ENCODE assay signal across 8 cellular contexts in the genomic region with DNA sequence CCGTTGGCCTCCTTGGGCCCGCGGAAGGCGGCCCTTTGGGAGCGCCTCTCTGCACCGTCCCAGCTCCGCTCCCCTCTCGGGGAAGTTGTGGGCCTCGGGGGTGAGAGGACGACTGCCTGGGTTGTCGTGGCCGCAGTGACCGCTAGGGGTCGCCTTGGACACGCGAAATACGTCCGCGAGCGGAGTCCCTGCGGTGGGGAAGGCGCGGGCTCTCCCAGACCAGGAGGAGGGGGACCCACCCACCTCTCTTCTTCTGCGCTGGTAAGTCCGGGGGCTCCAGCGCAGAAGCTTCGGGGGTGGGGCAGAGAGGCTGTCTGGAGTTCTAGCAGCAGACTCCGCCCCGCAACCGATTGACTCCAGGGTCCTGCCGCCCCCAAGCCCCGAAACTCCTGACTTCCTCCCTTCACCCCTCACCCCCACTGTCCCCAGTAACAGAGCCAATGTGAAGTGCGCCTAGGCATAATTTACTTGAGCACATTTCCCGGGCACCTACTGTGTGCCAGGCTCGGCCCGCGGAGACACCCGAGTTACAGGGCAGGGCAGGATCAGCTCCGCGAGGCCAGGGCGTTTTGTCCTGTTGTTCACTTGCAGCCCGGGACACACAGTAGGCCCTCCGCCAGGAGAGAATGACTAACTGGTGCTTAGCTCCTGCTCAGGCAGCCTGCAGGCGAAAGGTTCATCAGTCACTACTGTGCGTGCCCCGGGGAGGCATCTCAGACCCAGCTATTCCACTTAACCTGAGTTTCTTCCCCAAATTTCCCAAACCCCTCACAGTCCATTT. TPM values are rescaled to one million over a fixed set of nuclear protein-coding genes. Genes with fewer than 3 reads are reported as not detected.
DNase-seq lines count a peak whose midpoint lies in the region; ATAC-seq and TF ChIP-seq lines count a peak whose summit lies in the region.

No MANE protein-coding gene starts in this region.

- H3K9me3 ChIP-seq in mucosa of rectum (ENCODE audit: control insufficient read depth in 2 of 2, low read length in 2 of 2): no peaks in the 10 kb centered on the region

- peak; percentile 84 for TF ChIP-seq CTCF in epithelial cell of proximal tubule (conservative IDR thresholded peaks at IDR 0.05; ENCODE audit: low read depth, low read length)

- no peak for TF ChIP-seq POLR2A in GM18505 (IDR thresholded peaks at IDR 0.05; ENCODE audit: borderline replicate concordance, extremely low read depth, insufficient read depth, insufficient read length)

- peak; percentile 37 for DNase-seq in A172 (ENCODE audit: low spot score)
- DNase-seq in NK-92 treated with Interleukin-12 subunit alpha and Interleukin-12 subunit beta, amount 100 ng/mL, for 24 hours (lab: John Stamatoyannopoulos, UW): peak; percentile 41
- peak; percentile 88 for DNase-seq in activated T-cell treated with anti-CD3 and anti-CD28 coated beads for 1 hour (ENCODE audit: low read depth)
- no peak for DNase-seq in epithelial cell of proximal tubule (ENCODE audit: low read depth)
- peak; percentile 75 to 92 for DNase-seq in stimulated activated CD8-positive, alpha-beta memory T cell treated with anti-CD3 and anti-CD28 coated beads, Interleukin-4, amount 100 ng/mL, for 4 hours (ENCODE audit: low read depth in 2 of 2, low spot score in 1 of 2)

- peak overlapping the region; percentile 54 for H3K4me3 ChIP-seq in epithelial cell of proximal tubule (ENCODE audit: low read depth, low read length)
- peak overlapping the region; percentile 47 to 52 for H3K4me3 ChIP-seq in mucosa of rectum (ENCODE audit: low read length in 2 of 2)

- H3K36me3 ChIP-seq in mucosa of rectum (ENCODE audit: control insufficient read depth in 2 of 2, insufficient read depth in 2 of 2, low read length in 2 of 2): no peaks in the 10 kb centered on the region

- no peak overlapping the region for H3K27ac ChIP-seq in mucosa of rectum (ENCODE audit: low read depth in 2 of 2, low read length in 2 of 2)

- no peaks in the 10 kb centered on the region for H3K27me3 ChIP-seq in mucosa of rectum (ENCODE audit: control insufficient read depth in 2 of 2, insufficient read depth in 2 of 2, low read length in 2 of 2)

- H3K4me1 ChIP-seq in mucosa of rectum (ENCODE audit: control insufficient read depth in 2 of 2, insufficient read depth in 2 of 2, low read length in 2 of 2): peaks cover 46 to 61% of the 10 kb centered on the region in 2 donors

- ATAC-seq in GM18505 (IDR thresholded peaks at IDR 0.05; ENCODE audit: unreplicated experiment): peak; percentile 78
- ATAC-seq in HG03108 (IDR thresholded peaks at IDR 0.05; ENCODE audit: unreplicated experiment): peak; percentile 78

- H3K9ac ChIP-seq in mucosa of rectum (ENCODE audit: low read depth in 1 of 2, low read length in 2 of 2): peak overlapping the region; percentile 26 to 65

RNA-seq across cellular contexts. Expression of a gene that starts 32.8 kb away (rescaled TPM):
- total RNA-seq in A172 (2014; rRNA removed; shearing (Covaris generic)): not detected in 2 replicates
- total RNA-seq in epithelial cell of proximal tubule: not detected in 2 replicates

RNA-seq across cellular contexts. Expression of a gene that starts 59.7 kb away (rescaled TPM):
- total RNA-seq in A172 (2014; rRNA removed; shearing (Covaris generic)): 8.4 and 8.9 TPM in 2 replicates
- total RNA-seq in epithelial cell of proximal tubule: 2.4 and 6.4 TPM in 2 replicates
